Comparison of ENCODE assay signal across 8 cellular contexts in the genomic region with DNA sequence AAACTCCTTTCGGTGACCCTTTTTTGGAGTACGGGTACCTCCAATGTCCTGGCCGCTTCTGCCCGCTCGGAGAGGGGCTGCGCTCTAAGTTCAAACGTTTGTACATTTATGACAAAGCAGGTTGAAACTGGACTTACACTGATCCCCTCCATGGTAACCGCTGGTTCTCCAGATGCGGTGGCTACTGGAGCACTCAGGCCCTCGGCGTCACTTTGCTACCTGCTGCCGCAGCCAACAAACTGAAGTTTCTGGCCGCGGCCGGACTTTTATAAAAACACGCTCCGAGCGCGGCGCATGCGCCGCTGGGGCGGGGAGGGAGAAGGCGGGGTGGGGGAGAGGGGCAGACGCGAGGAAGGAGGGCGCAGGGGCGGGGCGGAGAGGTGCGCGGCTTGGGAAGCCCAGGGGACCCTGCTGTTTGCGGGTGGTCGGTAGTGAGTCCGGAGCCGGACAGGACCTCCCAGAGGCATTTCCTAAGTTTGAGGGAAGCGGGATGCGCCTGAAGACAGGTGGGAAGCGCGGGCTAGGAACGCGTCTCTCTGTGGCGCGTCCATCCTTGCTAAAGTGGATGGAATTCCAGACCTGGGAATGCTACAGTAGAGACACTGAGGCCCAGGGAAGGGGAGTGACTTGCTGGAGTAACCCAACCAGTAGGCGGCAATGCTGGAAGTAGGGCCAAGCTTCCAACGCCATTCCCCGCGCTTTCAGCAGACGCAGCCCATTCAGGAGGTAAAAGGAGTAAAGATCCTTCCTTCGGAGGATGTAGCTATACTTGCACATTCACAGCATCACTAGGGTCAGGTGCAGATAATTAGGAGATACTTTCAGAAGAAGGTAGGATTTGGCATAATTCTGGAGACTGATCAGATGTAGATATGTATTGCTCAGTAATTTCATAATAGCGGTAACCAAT. TPM values are rescaled to one million over a fixed set of nuclear protein-coding genes. Genes with fewer than 3 reads are reported as not detected.
DNase-seq lines count a peak whose midpoint lies in the region; ATAC-seq and TF ChIP-seq lines count a peak whose summit lies in the region.

A gene (minus strand): TSS at position 241 of the 910 bp plus-strand sequence. CDS start 89 bp downstream, at position 152.

- intact Hi-C loops in heart left ventricle (cut with DNase I), result loop anchor here in 8 of 10 donors (2.0 to 10.0 kb wide), 11 partner anchors 91 to 264 kb away; a partner anchor contains a TSS

- DNase-seq in AG04450 (ENCODE audit: low read depth, low spot score), result no peak
- peak; percentile 69 for DNase-seq in GM19238 (ENCODE audit: insufficient read length, low spot score)
- peak; percentile 77 for DNase-seq in Karpas-422
- peak; percentile 40 for DNase-seq in SK-MEL-5 (ENCODE audit: low read depth, low spot score)
- DNase-seq in activated naive CD4-positive, alpha-beta T cell treated with anti-CD3 and anti-CD28 coated beads, Interleukin-2, amount 10 ng/mL, durations not matched to agents 7 days and 5 days, result peak; percentile 92
- DNase-seq in heart left ventricle, result peak; percentile 70 to 91 (median 73)
- peak; percentile 80 for DNase-seq in progenitor cell of endocrine pancreas (ENCODE audit: low spot score, unreplicated experiment)
- DNase-seq in upper lobe of left lung, result peak; percentile 79 to 97

- H3K9me3 Mint-ChIP-seq in activated naive CD4-positive, alpha-beta T cell treated with anti-CD3 and anti-CD28 coated beads, Interleukin-2, amount 10 ng/mL, durations not matched to agents 7 days and 5 days, result no peaks in the 10 kb centered on the region
- H3K9me3 Mint-ChIP-seq in progenitor cell of endocrine pancreas (ENCODE audit: low read depth), result no peaks in the 10 kb centered on the region

- H3K4me1 ChIP-seq in Karpas-422 (ENCODE audit: low read length), result peaks cover 38% of the 10 kb centered on the region
- H3K4me1 ChIP-seq in heart left ventricle, result peaks cover 0 to 61% (median 19%) of the 10 kb centered on the region in 12 donors
- peaks cover 36 to 42% (median 39%) of the 10 kb centered on the region in 4 donors for H3K4me1 ChIP-seq in upper lobe of left lung

- H3K36me3 ChIP-seq in Karpas-422 (ENCODE audit: insufficient read depth, low read length) (no peaks in the 10 kb centered on the region), heart left ventricle (peaks cover 0 to 26% (median 7%) of the 10 kb centered on the region in 9 donors), upper lobe of left lung (peaks cover 0 to 5% (median 0%) of the 10 kb centered on the region in 4 donors)

- H3K4me1 Mint-ChIP-seq in activated naive CD4-positive, alpha-beta T cell treated with anti-CD3 and anti-CD28 coated beads, Interleukin-2, amount 10 ng/mL, durations not matched to agents 7 days and 5 days, result peaks cover 62% of the 10 kb centered on the region
- H3K4me1 Mint-ChIP-seq in progenitor cell of endocrine pancreas (ENCODE audit: low read depth), result peaks cover 17% of the 10 kb centered on the region

- peaks cover 6% of the 10 kb centered on the region; the same call in 1 of the 2 replicates for H4K20me1 ChIP-seq in Karpas-422 (ENCODE audit: insufficient read depth, low read depth, low read length)

- in situ Hi-C loops in SK-MEL-5 (cut with HindIII; ENCODE audit: low pct_unique_long_range_greater_than_20kb, low sequenced_read_pairs), result no loop called here

- H3K9me3 ChIP-seq in AG04450 (ENCODE audit: control insufficient read depth, insufficient read depth, low read length), result no peaks in the 10 kb centered on the region; the same call in 1 of the 2 replicates
- H3K9me3 ChIP-seq in Karpas-422 (ENCODE audit: low read length), result no peaks in the 10 kb centered on the region
- H3K9me3 ChIP-seq in heart left ventricle, result no peaks in the 10 kb centered on the region
- no peaks in the 10 kb centered on the region for H3K9me3 ChIP-seq in upper lobe of left lung

- peaks cover 35% of the 10 kb centered on the region for H3K27me3 Mint-ChIP-seq in activated naive CD4-positive, alpha-beta T cell treated with anti-CD3 and anti-CD28 coated beads, Interleukin-2, amount 10 ng/mL, durations not matched to agents 7 days and 5 days
- H3K27me3 Mint-ChIP-seq in progenitor cell of endocrine pancreas, result peaks cover 44% of the 10 kb centered on the region

- TF ChIP-seq CTCF in AG04450 (IDR thresholded peaks at IDR 0.05; ENCODE audit: low read depth, low read length) (no peak), heart left ventricle (IDR thresholded peaks at IDR 0.05) (peak in 2 of 12 donors; percentile 25 to 35), progenitor cell of endocrine pancreas (IDR thresholded peaks at IDR 0.05; ENCODE audit: unreplicated experiment) (peak; percentile 37), upper lobe of left lung (IDR thresholded peaks at IDR 0.05) (no peak)

- TF ChIP-seq POLR2A in heart left ventricle (IDR thresholded peaks at IDR 0.05) (peak in 1 of 2 donors; percentile 44), upper lobe of left lung (IDR thresholded peaks at IDR 0.05) (peak; percentile 26 to 95 (median 56))

- H3K27ac ChIP-seq in AG04450 (ENCODE audit: low read depth, low read length), result no peak within 1 kb of the TSS
- H3K27ac ChIP-seq in Karpas-422 (ENCODE audit: low read length), result no peak within 1 kb of the TSS
- H3K27ac ChIP-seq in heart left ventricle, result peak within 1 kb of the TSS in 10 of 12 donors; percentile 1 to 91 (median 57)
- peak within 1 kb of the TSS; percentile 71 to 97 (median 87) for H3K27ac ChIP-seq in upper lobe of left lung

- peak within 1 kb of the TSS; percentile 98 for H3K27ac Mint-ChIP-seq in activated naive CD4-positive, alpha-beta T cell treated with anti-CD3 and anti-CD28 coated beads, Interleukin-2, amount 10 ng/mL, durations not matched to agents 7 days and 5 days
- peak within 1 kb of the TSS; percentile 88 for H3K27ac Mint-ChIP-seq in progenitor cell of endocrine pancreas

- H3K27me3 ChIP-seq in AG04450 (ENCODE audit: control insufficient read depth, insufficient read depth, low read length) (peaks cover 47% of the 10 kb centered on the region), Karpas-422 (ENCODE audit: low read length) (0 out of 2 replicates have a peak, but pooled peaks cover 2% of the 10 kb centered on the region), heart left ventricle (peaks cover 0 to 46% (median 26%) of the 10 kb centered on the region in 9 donors), upper lobe of left lung (no peaks in the 10 kb centered on the region)

- peak within 1 kb of the TSS; percentile 97 for H3K4me3 Mint-ChIP-seq in activated naive CD4-positive, alpha-beta T cell treated with anti-CD3 and anti-CD28 coated beads, Interleukin-2, amount 10 ng/mL, durations not matched to agents 7 days and 5 days
- H3K4me3 Mint-ChIP-seq in progenitor cell of endocrine pancreas (ENCODE audit: low read depth), result peak within 1 kb of the TSS; percentile 87

- CTCF ChIA-PET in AG04450 (lab: Charles Lee), result no interaction called here
- CTCF ChIA-PET in activated naive CD4-positive, alpha-beta T cell treated with anti-CD3 and anti-CD28 coated beads, Interleukin-2, amount 10 ng/mL, durations not matched to agents 7 days and 5 days (lab: Charles Lee), result interaction anchor here (1.0 to 1.5 kb wide), 7 partner anchors 12 to 266 kb away, joined by 3 to 7 read pairs (median 3); no protein-coding TSS in a partner anchor

- peak within 1 kb of the TSS; percentile 82 for H3K4me2 ChIP-seq in Karpas-422 (ENCODE audit: low read depth, low read length, poor library complexity, severe bottlenecking)

- peak within 1 kb of the TSS; percentile 38; the same call in 1 of the 2 replicates for H3K9ac ChIP-seq in Karpas-422 (ENCODE audit: low read length)

- no peak for TF ChIP-seq EP300 in upper lobe of left lung (IDR thresholded peaks at IDR 0.05)

- POLR2A ChIA-PET in AG04450 (lab: Yijun Ruan, JAX), result no interaction called here

- H3K79me2 ChIP-seq in Karpas-422 (ENCODE audit: low read length), result no peaks in the 10 kb centered on the region

- WGBS in heart left ventricle, 4 donors, result 0 to 1% (median 0%) methylated on average over 40 to 50 of the region's 50 CpGs
- 0 to 6% methylated on average over 13 to 41 of the region's 50 CpGs for WGBS in upper lobe of left lung, 2 donors

- peak in 3 of 4 donors; percentile 34 to 73 (median 61) for ATAC-seq in heart left ventricle
- ATAC-seq in upper lobe of left lung (ENCODE audit: low FRiP score in 2 of 2), result peak; percentile 60 to 73

- peak within 1 kb of the TSS; percentile 43 for H3K4me3 ChIP-seq in AG04450 (ENCODE audit: low read depth, low read length)
- H3K4me3 ChIP-seq in Karpas-422 (ENCODE audit: low read length), result peak within 1 kb of the TSS; percentile 54
- H3K4me3 ChIP-seq in heart left ventricle, result peak within 1 kb of the TSS; percentile 33 to 82 (median 60)
- peak within 1 kb of the TSS; percentile 19 to 60 (median 58) for H3K4me3 ChIP-seq in upper lobe of left lung

- H3K36me3 Mint-ChIP-seq in activated naive CD4-positive, alpha-beta T cell treated with anti-CD3 and anti-CD28 coated beads, Interleukin-2, amount 10 ng/mL, durations not matched to agents 7 days and 5 days, result peaks cover 43% of the 10 kb centered on the region
- peaks cover 10% of the 10 kb centered on the region for H3K36me3 Mint-ChIP-seq in progenitor cell of endocrine pancreas (ENCODE audit: insufficient read depth)

- H3K9me2 ChIP-seq in Karpas-422 (replicated peaks; ENCODE audit: insufficient read depth, low read length), result no peaks in the 10 kb centered on the region

- no peak within 1 kb of the TSS for H2AFZ ChIP-seq in Karpas-422 (ENCODE audit: low read length)

RNA-seq across cellular contexts. Expression of the gene that starts here (rescaled TPM):
- not detected in 2 replicates for polyA plus RNA-seq in AG04450 (2011; rRNA removed)
- not detected in 2 replicates for polyA minus RNA-seq in AG04450 (2011; rRNA and poly(A)+ RNA removed)
- total RNA-seq in Karpas-422 (2014; rRNA removed; shearing (Covaris generic); ENCODE audit: low replicate concordance), result 0.97 and 2.1 TPM in 2 replicates
- 4.5 and 5.7 TPM in 2 replicates for total RNA-seq in SK-MEL-5 (2014; rRNA removed; shearing (Covaris generic))
- 0.18 and 1.2 TPM in 2 replicates for polyA plus RNA-seq in SK-MEL-5 (2015; cell fraction: cytosol; rRNA removed)
- polyA plus RNA-seq in SK-MEL-5 (2015; cell fraction: nucleus; rRNA removed), result 0.64 TPM in 1 of 2 replicates, not detected in the other
- total RNA-seq in heart left ventricle, result 10 to 100 TPM in 2 of 9 donors, 1 to 10 TPM in 7; 1.2 to 21.3 (median 3.7) TPM
- polyA plus RNA-seq in heart left ventricle, result 1 to 10 TPM; 1.1 to 4.3 TPM
- 5.9 and 10.4 TPM in 2 replicates for total RNA-seq in progenitor cell of endocrine pancreas
- 10 to 100 TPM; 27.3 to 71.2 (median 56.6) TPM for total RNA-seq in upper lobe of left lung

Comparison
In these comparisons a context has a peak if more than half of its experiments do, and no peak if none do; other contexts are left out.
1. H3K27ac ChIP-seq: peak in heart left ventricle (10 of 12) and upper lobe of left lung (4 of 4); none in AG04450 (single experiment) and Karpas-422 (single experiment).
2. Peak in every context shown above with its lines, with median percentiles within 50 percentile points of each other: H3K4me3 ChIP-seq.